Comparison of ENCODE assay signal across 11 cellular contexts in the genomic region with DNA sequence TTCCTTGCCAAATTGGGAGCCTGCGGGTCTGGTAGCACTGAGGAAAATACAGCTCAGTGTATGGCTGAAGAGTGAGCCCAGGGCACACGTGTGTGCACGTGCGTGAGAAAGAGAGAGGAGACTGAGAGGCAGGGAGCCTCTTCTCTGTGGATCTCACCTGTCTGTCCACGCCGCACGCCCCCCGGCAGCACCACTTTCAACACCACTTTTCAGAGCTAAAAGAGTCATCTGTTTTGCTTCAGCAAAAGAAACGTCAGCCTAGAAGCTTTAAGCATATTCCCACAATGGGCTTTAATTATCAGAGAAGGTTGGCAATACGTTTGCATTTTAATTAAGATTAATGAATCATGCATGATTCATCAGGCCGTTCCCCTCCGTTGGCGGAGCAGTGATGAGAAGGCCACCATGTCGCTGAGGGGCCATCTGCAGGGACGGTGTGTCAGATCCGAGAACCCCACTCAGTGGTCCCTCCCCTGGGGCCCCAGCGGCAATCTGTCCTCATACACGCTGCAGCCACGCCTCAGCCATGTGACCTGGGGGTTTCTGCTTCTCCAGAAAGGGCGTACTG. TPM values are rescaled to one million over a fixed set of nuclear protein-coding genes. Genes with fewer than 3 reads are reported as not detected.
A peak's percentile ranks its signal among the peaks of the same experiment; 100 is the strongest.
DNase-seq lines count a peak whose midpoint lies in the region; ATAC-seq and TF ChIP-seq lines count a peak whose summit lies in the region.
"Had no signal": no experiment of that assay in that cellular context is flagged by ENCODE, and none has a peak within 500 bp of the region (broad histone marks: within the 10 kb centered on the region; RNA-seq: fewer than 3 reads in every experiment).

No MANE protein-coding gene starts in this region.

- DNase-seq in EH (ENCODE audit: low read depth) (peak; percentile 59), NCI-H2171 treated with DMSO at 0.1 percent for 48 hours (lab: John Stamatoyannopoulos, UW) (peak; percentile 53), dorsolateral prefrontal cortex (peak in 3 of 10 donors; percentile 21 to 67 (median 57)), occipital lobe (lab: John Stamatoyannopoulos, UW) (peak; percentile 33), NCI-H510A treated with DMSO at 0.1 percent for 48 hours (lab: John Stamatoyannopoulos, UW) (no peak)
- no peak for DNase-seq in stimulated activated CD4-positive, alpha-beta T cell treated with anti-CD3 and anti-CD28 coated beads, Interleukin-4, amount 100 ng/mL, for 4 hours
- DNase-seq: activated CD8-positive, alpha-beta memory T cell treated with anti-CD3 and anti-CD28 coated beads, Interleukin-2, amount 50 U/mL, for 4 hours; NCI-H2227 treated with DMSO at 0.1 percent for 48 hours had no signal

- H3K4me3 ChIP-seq in dorsolateral prefrontal cortex, result peak overlapping the region in 43 of 59 donors; percentile 2 to 57 (median 31)

- no peak for TF ChIP-seq CTCF in dorsolateral prefrontal cortex (IDR thresholded peaks at IDR 0.05 in 54 of 56, conservative IDR thresholded peaks at IDR 0.05 in 2 of 56; ENCODE audit: low read depth in 1 of 56, partially characterized antibody in 56 of 56)

- intact Hi-C loops in dorsolateral prefrontal cortex (cut with DNase I), result no loop called here

- no peak for ATAC-seq in HG03039 (IDR thresholded peaks at IDR 0.05; ENCODE audit: unreplicated experiment)
- ATAC-seq: activated naive CD4-positive, alpha-beta T cell treated with anti-CD3 and anti-CD28 coated beads, Interleukin-2, amount 50 U/mL, for 72 hours; sciatic nerve had no signal

- H3K27ac ChIP-seq in dorsolateral prefrontal cortex, result peak overlapping the region in 38 of 59 donors; percentile 0 to 82 (median 48)

- H3K27me3 ChIP-seq in dorsolateral prefrontal cortex, result no peaks in the 10 kb centered on the region

RNA-seq across cellular contexts. Expression of a gene that starts 56.8 kb away (rescaled TPM):
- total RNA-seq in dorsolateral prefrontal cortex (10 to 100 TPM in 82 of 120 experiments, 1 to 10 TPM in 38; 2.3 to 67.8 (median 14.4) TPM), occipital lobe (0.47 TPM)

Comparison
In these comparisons a context has a peak if more than half of its experiments do, and no peak if none do; other contexts are left out.
1. DNase-seq: peak in EH (single experiment), NCI-H2171 treated with DMSO at 0.1 percent for 48 hours (single experiment) and occipital lobe (single experiment); none in NCI-H510A treated with DMSO at 0.1 percent for 48 hours (single experiment) and stimulated activated CD4-positive, alpha-beta T cell treated with anti-CD3 and anti-CD28 coated beads, Interleukin-4, amount 100 ng/mL, for 4 hours (0 of 2).